In the genomic region with DNA sequence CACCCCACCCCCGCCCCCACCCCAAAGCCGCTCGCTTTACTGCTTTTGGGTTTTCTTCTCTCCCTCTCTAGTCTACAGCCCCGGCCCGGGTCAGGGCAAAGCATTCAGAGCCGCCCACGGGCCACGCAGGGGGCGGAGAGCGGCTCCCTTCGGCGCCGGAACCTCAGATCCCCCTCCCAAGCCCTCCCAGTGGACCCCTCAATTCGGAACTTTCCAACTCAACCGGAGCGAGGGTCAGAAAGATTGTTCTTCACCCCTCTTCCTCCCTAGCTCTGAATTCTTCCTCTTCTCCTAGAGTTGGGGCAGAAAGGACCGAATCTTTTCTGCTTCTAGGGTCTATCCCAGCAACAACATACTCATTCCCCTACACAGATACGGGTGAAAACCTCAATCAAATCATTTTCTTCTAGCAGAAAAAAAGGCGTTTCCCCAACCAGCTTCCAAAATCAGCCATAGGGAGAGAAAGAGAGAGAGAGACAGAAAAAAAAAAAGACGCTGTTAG, we compare ENCODE assay signal across 8 cellular contexts. TPM values are rescaled to one million over a fixed set of nuclear protein-coding genes. Genes with fewer than 3 reads are reported as not detected.
DNase-seq lines count a peak whose midpoint lies in the region; ATAC-seq and TF ChIP-seq lines count a peak whose summit lies in the region.

No MANE protein-coding gene starts in this region.

- no peaks in the 10 kb centered on the region for H3K9me3 Mint-ChIP-seq in T-helper 2 cell treated with Interferon-gamma antibody and Interleukin-4, amounts not matched to agents 5 μg/mL and 100 μg/mL, for 36 hours

- DNase-seq in T-helper 2 cell treated with Interferon-gamma antibody and Interleukin-4, amounts not matched to agents 5 μg/mL and 100 μg/mL, for 36 hours (ENCODE audit: low spot score), result peak; percentile 64
- DNase-seq in epithelial cell of prostate (ENCODE audit: low read depth, low spot score) (no peak), ovary (no peak), GDM1 (lab: John Stamatoyannopoulos, UW) (no peak), cortex of kidney (lab: John Stamatoyannopoulos, UW) (no peak), GOT3 (lab: John Stamatoyannopoulos, UW) (no peak)

- no peaks in the 10 kb centered on the region for H3K36me3 ChIP-seq in ovary

- 5 to 13% (median 8%) methylated on average over 20 of the region's 20 CpGs for WGBS in ovary, 3 donors

- intact Hi-C loops in ovary (cut with DNase I), result no loop called here

- peaks cover 55% of the 10 kb centered on the region for H3K4me1 Mint-ChIP-seq in T-helper 2 cell treated with Interferon-gamma antibody and Interleukin-4, amounts not matched to agents 5 μg/mL and 100 μg/mL, for 36 hours (ENCODE audit: low read depth)

- H3K4me1 ChIP-seq in ovary (ENCODE audit: insufficient read depth), result no peaks in the 10 kb centered on the region

- H3K9me3 ChIP-seq in ovary, result no peaks in the 10 kb centered on the region

- ATAC-seq in GM18502 (IDR thresholded peaks at IDR 0.05; ENCODE audit: poor library complexity, unreplicated experiment), result peak; percentile 24
- ATAC-seq in GM18861 (IDR thresholded peaks at IDR 0.05; ENCODE audit: unreplicated experiment), result no peak

- peaks cover 21% of the 10 kb centered on the region for H3K36me3 Mint-ChIP-seq in T-helper 2 cell treated with Interferon-gamma antibody and Interleukin-4, amounts not matched to agents 5 μg/mL and 100 μg/mL, for 36 hours (ENCODE audit: low read depth)

- H3K27me3 Mint-ChIP-seq in T-helper 2 cell treated with Interferon-gamma antibody and Interleukin-4, amounts not matched to agents 5 μg/mL and 100 μg/mL, for 36 hours (ENCODE audit: low read depth), result peaks cover 8% of the 10 kb centered on the region

- no peak for TF ChIP-seq POLR2A in ovary (IDR thresholded peaks at IDR 0.05)

- peak overlapping the region; percentile 98 for H3K4me3 Mint-ChIP-seq in T-helper 2 cell treated with Interferon-gamma antibody and Interleukin-4, amounts not matched to agents 5 μg/mL and 100 μg/mL, for 36 hours

- H3K27ac ChIP-seq in epithelial cell of prostate, result peak overlapping the region; percentile 49
- peak overlapping the region in 1 of 2 donors; percentile 54 for H3K27ac ChIP-seq in ovary

- H3K27me3 ChIP-seq in ovary, result no peaks in the 10 kb centered on the region

- peak overlapping the region; percentile 54 for H3K4me3 ChIP-seq in ovary

- no peak for TF ChIP-seq CTCF in ovary (IDR thresholded peaks at IDR 0.05)

- no peak for TF ChIP-seq EP300 in ovary (IDR thresholded peaks at IDR 0.05)

- H3K27ac Mint-ChIP-seq in T-helper 2 cell treated with Interferon-gamma antibody and Interleukin-4, amounts not matched to agents 5 μg/mL and 100 μg/mL, for 36 hours, result peak overlapping the region; percentile 95

RNA-seq across cellular contexts. Expression of gene HOXB2, which starts 1.0 kb away (rescaled TPM):
- 10 to 100 TPM in 1 of 7 donors, 1 to 10 TPM in 6; 1.5 to 24.5 (median 7.0) TPM for total RNA-seq in ovary
- 1 to 10 TPM; 1.2 to 9.1 TPM for polyA plus RNA-seq in ovary

RNA-seq across cellular contexts. Expression of gene HOXB1, which starts 13.1 kb away (rescaled TPM):
- not detected for total RNA-seq in ovary
- polyA plus RNA-seq in ovary, result not detected

RNA-seq across cellular contexts. Expression of gene HOXB4, which starts 34.2 kb away (rescaled TPM):
- total RNA-seq in ovary, result 1 to 10 TPM in 3 of 7 donors, under 1 TPM in 4; 0.18 to 3.4 (median 0.87) TPM
- polyA plus RNA-seq in ovary, result 1 to 10 TPM in 1 of 2 donors, under 1 TPM in 1; 0.13 to 1.3 TPM

RNA-seq across cellular contexts. Expression of gene HOXB3, which starts 46.1 kb away (rescaled TPM):
- 10 to 100 TPM in 2 of 7 donors, 1 to 10 TPM in 3, under 1 TPM in 2; 0.43 to 10.7 (median 2.7) TPM for total RNA-seq in ovary
- polyA plus RNA-seq in ovary, result 1 to 10 TPM in 1 of 2 donors, under 1 TPM in 1; 0.48 to 4.7 TPM

RNA-seq across cellular contexts. Expression of gene HOXB5, which starts 49.7 kb away (rescaled TPM):
- 1 to 10 TPM in 2 of 7 donors, under 1 TPM in 4, not detected in 1; 0.20 to 2.8 (median 0.66) TPM for total RNA-seq in ovary
- polyA plus RNA-seq in ovary, result under 1 TPM; 0.04 to 0.53 TPM
